ENCODE assay signal across 14 cellular contexts in the genomic region with DNA sequence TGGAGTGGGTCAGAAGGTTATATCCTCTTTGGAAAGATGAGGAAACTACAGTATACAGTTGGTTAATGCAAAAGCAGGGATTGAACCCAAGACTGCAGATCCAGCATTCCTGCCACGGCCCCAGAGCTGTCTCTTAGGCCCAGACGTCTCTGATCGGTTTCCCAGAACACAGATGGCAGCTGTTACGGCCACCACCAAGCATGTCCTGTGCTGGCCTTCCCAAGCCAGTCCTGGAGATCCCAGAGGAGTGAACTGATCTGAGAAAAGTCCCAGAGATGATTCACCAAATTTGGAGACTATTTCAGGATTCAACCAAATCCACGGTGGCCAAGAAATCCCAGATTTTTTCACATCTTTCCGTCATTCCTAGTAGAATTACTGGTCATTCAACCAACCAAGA. TPM values are rescaled to one million over a fixed set of nuclear protein-coding genes. Genes with fewer than 3 reads are reported as not detected.
DNase-seq lines count a peak whose midpoint lies in the region; ATAC-seq and TF ChIP-seq lines count a peak whose summit lies in the region.
"Had no signal": no experiment of that assay in that cellular context is flagged by ENCODE, and none has a peak within 500 bp of the region (broad histone marks: within the 10 kb centered on the region; RNA-seq: fewer than 3 reads in every experiment).

No MANE protein-coding gene starts in this region.

- peaks cover 79% of the 10 kb centered on the region for H3K36me3 ChIP-seq in CD4-positive, CD25-positive, alpha-beta regulatory T cell (ENCODE audit: control insufficient read depth, insufficient read depth, low read length)
- H3K36me3 ChIP-seq in OCI-LY3 (replicated peaks; ENCODE audit: low read depth, low read length): peaks cover 78% of the 10 kb centered on the region

- H3K79me2 ChIP-seq in OCI-LY3 (ENCODE audit: low read length): peaks cover 84% of the 10 kb centered on the region

- DNase-seq in CD4-positive, CD25-positive, alpha-beta regulatory T cell: no peak
- DNase-seq in coronary artery (ENCODE audit: low spot score): no peak
- DNase-seq in natural killer cell: no peak
- DNase-seq in HCEC 1CT: no peak
- DNase-seq in Kasumi-1 (lab: John Stamatoyannopoulos, UW): no peak
- DNase-seq in HUDEP-2 (lab: John Stamatoyannopoulos, UW; ENCODE audit: unreplicated experiment in 76 of 76): no peak
- DNase-seq: activated CD4-positive, alpha-beta T cell treated with anti-CD3 and anti-CD28 coated beads for 4 hours; amygdala; Caco-2; NCI-H1417; nephron progenitor cell had no signal

- H3K27me3 Mint-ChIP-seq in CD4-positive, CD25-positive, alpha-beta regulatory T cell: peaks cover 5% of the 10 kb centered on the region
- no peaks in the 10 kb centered on the region for H3K27me3 Mint-ChIP-seq in natural killer cell (ENCODE audit: low read depth in 2 of 2)

- no peak for ATAC-seq in CD4-positive, CD25-positive, alpha-beta regulatory T cell (ENCODE audit: low read depth in 2 of 2)
- ATAC-seq in natural killer cell: no peak
- ATAC-seq in GM19463 (IDR thresholded peaks at IDR 0.05; ENCODE audit: unreplicated experiment): no peak

- H3K9me3 ChIP-seq in CD4-positive, CD25-positive, alpha-beta regulatory T cell (ENCODE audit: control insufficient read depth in 2 of 2, low read length in 2 of 2): no peaks in the 10 kb centered on the region
- no peaks in the 10 kb centered on the region for H3K9me3 ChIP-seq in OCI-LY3 (ENCODE audit: insufficient read depth, low read length)
- H3K9me3 ChIP-seq: Caco-2 had no signal

- H3K27ac Mint-ChIP-seq in CD4-positive, CD25-positive, alpha-beta regulatory T cell: peak overlapping the region; percentile 20 to 76 (median 73)
- H3K27ac Mint-ChIP-seq in natural killer cell: peak overlapping the region; percentile 54 to 80
- H3K27ac Mint-ChIP-seq: nephron progenitor cell had no signal

- peaks cover 0 to 2% (median 0%) of the 10 kb centered on the region in 7 donors for H3K9me3 Mint-ChIP-seq in CD4-positive, CD25-positive, alpha-beta regulatory T cell
- H3K9me3 Mint-ChIP-seq in natural killer cell: no peaks in the 10 kb centered on the region
- H3K9me3 Mint-ChIP-seq: nephron progenitor cell had no signal

- intact Hi-C loops in natural killer cell (cut with micrococcal nuclease): no loop called here

- H3K4me3 Mint-ChIP-seq in CD4-positive, CD25-positive, alpha-beta regulatory T cell: peak overlapping the region in 1 of 4 donors; percentile 66
- no peak overlapping the region for H3K4me3 Mint-ChIP-seq in natural killer cell
- H3K4me3 Mint-ChIP-seq: nephron progenitor cell had no signal

- no peak for TF ChIP-seq CTCF in OCI-LY3 (IDR thresholded peaks at IDR 0.05; ENCODE audit: low read depth, low read length)
- TF ChIP-seq CTCF in coronary artery (IDR thresholded peaks at IDR 0.05): no peak
- no peak for TF ChIP-seq CTCF in natural killer cell (IDR thresholded peaks at IDR 0.05)

- peak overlapping the region; percentile 66 for H3K9ac ChIP-seq in OCI-LY3 (ENCODE audit: low read length)

- peaks cover 15 to 54% (median 34%) of the 10 kb centered on the region in 4 donors for H3K4me1 Mint-ChIP-seq in CD4-positive, CD25-positive, alpha-beta regulatory T cell
- H3K4me1 Mint-ChIP-seq in natural killer cell: peaks cover 24 to 31% of the 10 kb centered on the region in 2 donors

- H3K36me3 Mint-ChIP-seq in CD4-positive, CD25-positive, alpha-beta regulatory T cell: peaks cover 33% of the 10 kb centered on the region
- no peaks in the 10 kb centered on the region for H3K36me3 Mint-ChIP-seq in natural killer cell

- no peak overlapping the region for H3K4me3 ChIP-seq in CD4-positive, CD25-positive, alpha-beta regulatory T cell (ENCODE audit: low read depth, low read length)
- H3K4me3 ChIP-seq in OCI-LY3 (ENCODE audit: low read length): peak overlapping the region; percentile 21; the same call in 1 of the 2 replicates
- H3K4me3 ChIP-seq in coronary artery: no peak overlapping the region
- H3K4me3 ChIP-seq: SK-N-MC had no signal

- H3K4me2 ChIP-seq in OCI-LY3 (ENCODE audit: low read length): peak overlapping the region; percentile 75

- peaks cover 50% of the 10 kb centered on the region for H4K20me1 ChIP-seq in OCI-LY3 (ENCODE audit: insufficient read depth, low read length)

- H3K4me1 ChIP-seq in CD4-positive, CD25-positive, alpha-beta regulatory T cell (ENCODE audit: control insufficient read depth, insufficient read depth, low read length, poor library complexity, severe bottlenecking): peaks cover 31% of the 10 kb centered on the region
- H3K4me1 ChIP-seq in OCI-LY3 (ENCODE audit: low read length): peaks cover 82% of the 10 kb centered on the region
- H3K4me1 ChIP-seq: Caco-2 had no signal

- no peak overlapping the region for H2AFZ ChIP-seq in OCI-LY3 (ENCODE audit: low read depth, low read length)

- H3K27me3 ChIP-seq in CD4-positive, CD25-positive, alpha-beta regulatory T cell (ENCODE audit: control insufficient read depth, insufficient read depth, low read length): no peaks in the 10 kb centered on the region
- no peaks in the 10 kb centered on the region for H3K27me3 ChIP-seq in OCI-LY3 (ENCODE audit: low read depth, low read length)

- H3K27ac ChIP-seq in CD4-positive, CD25-positive, alpha-beta regulatory T cell (ENCODE audit: insufficient read depth, low read length, poor library complexity, severe bottlenecking): peak overlapping the region; percentile 64
- H3K27ac ChIP-seq in OCI-LY3 (ENCODE audit: low read length): peak overlapping the region; percentile 99
- peak overlapping the region; percentile 39 to 52 for H3K27ac ChIP-seq in coronary artery
- H3K27ac ChIP-seq: SK-N-MC had no signal

RNA-seq across cellular contexts. Expression of gene TNIP1, which starts 20.1 kb away (rescaled TPM):
- total RNA-seq in CD4-positive, CD25-positive, alpha-beta regulatory T cell: 259 TPM
- 10 to 100 TPM; 46.9 to 71.5 (median 59.8) TPM for polyA plus RNA-seq in CD4-positive, CD25-positive, alpha-beta regulatory T cell
- 100 to 1,000 TPM; 140 to 180 (median 153) TPM for total RNA-seq in natural killer cell

RNA-seq across cellular contexts. Expression of gene GPX3, which starts 40.4 kb away (rescaled TPM):
- total RNA-seq in CD4-positive, CD25-positive, alpha-beta regulatory T cell: 1.2 TPM
- 1 to 10 TPM in 2 of 4 donors, under 1 TPM in 2; 0.52 to 1.3 (median 0.81) TPM for polyA plus RNA-seq in CD4-positive, CD25-positive, alpha-beta regulatory T cell
- 1 to 10 TPM in 1 of 3 donors, not detected in 2; 1.1 TPM for total RNA-seq in natural killer cell

Comparison
In these comparisons a context has a peak if more than half of its experiments do, and no peak if none do; other contexts are left out.
1. H3K27ac ChIP-seq: peak in every context shown above with its lines; median percentile 99 in OCI-LY3; 64 in CD4-positive, CD25-positive, alpha-beta regulatory T cell; 46 in coronary artery.